ENCODE assay signal across 20 cellular contexts in the genomic region with DNA sequence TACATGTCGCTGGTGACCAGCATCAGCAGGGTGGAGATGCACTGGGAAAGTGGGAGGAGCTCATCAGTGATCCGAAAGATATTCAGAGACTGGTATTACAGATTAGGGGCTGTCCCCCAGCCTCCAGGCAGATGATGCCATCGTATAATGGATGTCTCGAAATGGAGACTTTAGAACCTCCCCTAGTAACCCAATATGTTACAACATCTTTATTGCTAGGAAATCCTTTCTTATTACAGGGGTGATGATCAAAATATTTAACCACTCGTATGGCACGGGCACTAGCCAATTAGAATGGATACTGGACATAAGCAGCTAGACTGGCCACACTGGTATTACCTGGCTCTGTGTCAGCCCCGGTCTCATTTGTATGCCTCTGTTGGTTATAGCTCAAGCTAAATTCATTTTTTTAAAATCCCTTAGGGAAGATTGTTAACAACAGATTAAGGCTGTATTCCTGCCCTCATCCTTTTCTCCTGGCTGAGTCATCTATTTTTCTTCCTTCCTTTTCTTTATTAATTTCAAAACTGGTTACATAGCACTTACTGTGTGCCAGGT. TPM values are rescaled to one million over a fixed set of nuclear protein-coding genes. Genes with fewer than 3 reads are reported as not detected.
DNase-seq lines count a peak whose midpoint lies in the region; ATAC-seq and TF ChIP-seq lines count a peak whose summit lies in the region.
"Had no signal": no experiment of that assay in that cellular context is flagged by ENCODE, and none has a peak within 500 bp of the region (broad histone marks: within the 10 kb centered on the region; RNA-seq: fewer than 3 reads in every experiment).

No MANE protein-coding gene starts in this region.

- no peak overlapping the region for H3K4me2 ChIP-seq in trophoblast cell (ENCODE audit: low read length)

- H3K23ac ChIP-seq in trophoblast cell (ENCODE audit: low read length), result no peak overlapping the region

- peak overlapping the region; percentile 58 for H3K27ac ChIP-seq in HL-60 (replicated peaks)
- peak overlapping the region; percentile 54 for H3K27ac ChIP-seq in VCaP
- no peak overlapping the region for H3K27ac ChIP-seq in trophoblast cell (ENCODE audit: low read depth, low read length)
- H3K27ac ChIP-seq: Peyer's patch had no signal

- peak; percentile 88 for ATAC-seq in esophagus mucosa
- ATAC-seq in GM21447 (IDR thresholded peaks at IDR 0.05; ENCODE audit: unreplicated experiment), result no peak

- no peak for DNase-seq in HL-60 (ENCODE audit: low read depth in 1 of 2, low spot score in 1 of 2)
- peak; percentile 61 to 76 for DNase-seq in trophoblast cell
- no peak for DNase-seq in activated CD4-positive, alpha-beta T cell treated with anti-CD3 and anti-CD28 coated beads for 4 hours
- DNase-seq in kidney glomerular epithelial cell (lab: John Stamatoyannopoulos, UW), result no peak
- DNase-seq: DMS 273 treated with DMSO at 0.1 percent for 48 hours, GDM1, Karpas-422, NCI-H1105 treated with DMSO at 0.1 percent for 48 hours, NCI-H1694 treated with DMSO at 0.1 percent for 48 hours, NCI-H2107, NCI-H2227 treated with DMSO at 0.1 percent for 48 hours, NCI-H524, Peyer's patch, Right ventricle myocardium superior had no signal

- H3K36me3 ChIP-seq in trophoblast cell (ENCODE audit: control insufficient read depth in 1 of 2, insufficient read depth in 2 of 2, low read length in 2 of 2), result peaks cover 26 to 27% of the 10 kb centered on the region in 2 experiments

- H4K91ac ChIP-seq in trophoblast cell (ENCODE audit: low read depth, low read length), result no peak overlapping the region

- no peak overlapping the region for H3K4me3 ChIP-seq in HL-60 (replicated peaks; ENCODE audit: insufficient read depth, low read length)
- H3K4me3 ChIP-seq in trophoblast cell (ENCODE audit: low read depth, low read length), result no peak overlapping the region
- H3K4me3 ChIP-seq: Peyer's patch had no signal

- H3K9ac ChIP-seq in trophoblast cell (ENCODE audit: low read length), result no peak overlapping the region

- H3K27me3 ChIP-seq in HL-60 (ENCODE audit: insufficient read depth, poor library complexity, severe bottlenecking) (no peaks in the 10 kb centered on the region), trophoblast cell (ENCODE audit: insufficient read depth, low read length) (no peaks in the 10 kb centered on the region)
- H3K27me3 ChIP-seq: Peyer's patch had no signal

- no CpG with 5 or more reads among the region's 7 CpGs for WGBS in trophoblast cell (ENCODE audit: extremely low coverage, insufficient coverage, insufficient read length)

- no peaks in the 10 kb centered on the region for H3K4me1 ChIP-seq in trophoblast cell (ENCODE audit: control insufficient read depth in 1 of 2, insufficient read depth in 2 of 2, low read length in 2 of 2)
- H3K4me1 ChIP-seq: Peyer's patch had no signal

- no peaks in the 10 kb centered on the region for H3K9me3 ChIP-seq in trophoblast cell (ENCODE audit: insufficient read depth, low read depth, low read length)
- H3K9me3 ChIP-seq: Peyer's patch had no signal

- no peak overlapping the region for H2BK12ac ChIP-seq in trophoblast cell (ENCODE audit: low read length)

- no peak overlapping the region for H3K14ac ChIP-seq in trophoblast cell (ENCODE audit: low read length)

- H2BK120ac ChIP-seq in trophoblast cell (ENCODE audit: insufficient read depth, low read length, poor library complexity), result no peak overlapping the region

- no peaks in the 10 kb centered on the region for H3K79me1 ChIP-seq in trophoblast cell (ENCODE audit: low read length)

- no peak overlapping the region for H2AFZ ChIP-seq in trophoblast cell (ENCODE audit: insufficient read depth, low read length, poor library complexity)

- TF ChIP-seq CTCF in HL-60 (IDR thresholded peaks at IDR 0.05; ENCODE audit: insufficient read depth, low read length) (no peak), VCaP (conservative IDR thresholded peaks at IDR 0.05) (no peak)

- H4K8ac ChIP-seq in trophoblast cell (ENCODE audit: low read depth, low read length), result no peak overlapping the region

- H3K79me2 ChIP-seq in trophoblast cell (ENCODE audit: control insufficient read depth, insufficient read depth, low read length, poor library complexity), result no peaks in the 10 kb centered on the region

- no peak overlapping the region for H3K4ac ChIP-seq in trophoblast cell (ENCODE audit: low read depth, low read length)

- H2BK5ac ChIP-seq in trophoblast cell (ENCODE audit: low read depth, low read length, poor library complexity), result no peak overlapping the region

- H2AK5ac ChIP-seq in trophoblast cell (ENCODE audit: low read length), result no peak overlapping the region

- no peak overlapping the region for H4K12ac ChIP-seq in trophoblast cell (ENCODE audit: low read depth, low read length)

- H3K18ac ChIP-seq in trophoblast cell (ENCODE audit: low read length), result no peak overlapping the region

RNA-seq across cellular contexts. Expression of a gene that starts 10.8 kb away (rescaled TPM):
- not detected for total RNA-seq in esophagus mucosa
- 0.33 and 0.37 TPM in 2 replicates for polyA plus RNA-seq in trophoblast cell (2013)
- total RNA-seq: A673, H1, Peyer's patch, Right ventricle myocardium superior had no signal

RNA-seq across cellular contexts. Expression of a gene that starts 25.0 kb away (rescaled TPM):
- total RNA-seq in esophagus mucosa, result not detected
- 0.01 and 0.03 TPM in 2 replicates for polyA plus RNA-seq in trophoblast cell (2013)
- total RNA-seq: A673, H1, Peyer's patch, Right ventricle myocardium superior had no signal
- polyA plus RNA-seq: CD14-positive monocyte had no signal

RNA-seq across cellular contexts. Expression of a gene that starts 34.5 kb away (rescaled TPM):
- 34.7 TPM for total RNA-seq in esophagus mucosa
- polyA plus RNA-seq in trophoblast cell (2013), result 40.8 and 43.3 TPM in 2 replicates

RNA-seq across cellular contexts. Expression of a gene that starts 34.9 kb away (rescaled TPM):
- total RNA-seq in esophagus mucosa, result 82.5 TPM
- 136 and 142 TPM in 2 replicates for polyA plus RNA-seq in trophoblast cell (2013)

RNA-seq across cellular contexts. Expression of a gene that starts 53.6 kb away (rescaled TPM):
- total RNA-seq in esophagus mucosa, result 51.1 TPM
- 715 and 802 TPM in 2 replicates for polyA plus RNA-seq in trophoblast cell (2013)

Comparison
In these comparisons a context has a peak if more than half of its experiments do, and no peak if none do; other contexts are left out.
1. DNase-seq: peak in trophoblast cell (2 of 2); none in HL-60 (0 of 2), activated CD4-positive, alpha-beta T cell treated with anti-CD3 and anti-CD28 coated beads for 4 hours (0 of 2) and kidney glomerular epithelial cell (single experiment).